ENCODE assay signal across 20 cellular contexts in genomic region chr18:27094621-27095020, GRCh38.
A peak's percentile ranks its signal among the peaks of the same experiment; 100 is the strongest.
DNase-seq lines count a peak whose midpoint lies in the region; FAIRE-seq and TF ChIP-seq lines count a peak whose summit lies in the region.
"Had no signal": no experiment of that assay in that cellular context is flagged by ENCODE, and none has a peak within 500 bp of the region (broad histone marks: within the 10 kb centered on the region; RNA-seq: fewer than 3 reads in every experiment).

No MANE protein-coding gene starts in this region.

- TF ChIP-seq CTCF in MCF 10A (IDR thresholded peaks at IDR 0.05; ENCODE audit: unreplicated experiment) (no peak), breast epithelium (IDR thresholded peaks at IDR 0.05) (no peak), hepatocyte (IDR thresholded peaks at IDR 0.05; ENCODE audit: poor library complexity) (no peak)

- H3K4me1 ChIP-seq in breast epithelium: no peaks in the 10 kb centered on the region
- peaks cover 3% of the 10 kb centered on the region for H3K4me1 ChIP-seq in hepatocyte (ENCODE audit: insufficient read depth)
- no peaks in the 10 kb centered on the region for H3K4me1 ChIP-seq in small intestine (ENCODE audit: control insufficient read depth in 2 of 2, insufficient read depth in 1 of 2, low read depth in 1 of 2, low read length in 1 of 2)
- H3K4me1 ChIP-seq: BLaER1 had no signal

- BruUV-seq in MCF 10A (replicated peaks; lab: Mats Ljungman, UMichigan): no TSS peak

- no peaks in the 10 kb centered on the region for H3K36me3 ChIP-seq in breast epithelium
- H3K36me3 ChIP-seq in hepatocyte (replicated peaks; ENCODE audit: insufficient read depth, low read depth): no peaks in the 10 kb centered on the region
- H3K36me3 ChIP-seq in small intestine (ENCODE audit: control insufficient read depth in 2 of 2, insufficient read depth in 2 of 2, low read length in 2 of 2): no peaks in the 10 kb centered on the region
- H3K36me3 ChIP-seq: BLaER1 had no signal

- FAIRE-seq in small intestine (lab: Jason Lieb, UNC): no peak
- FAIRE-seq: GM19239 had no signal

- peak overlapping the region; percentile 31 for H3K4me2 ChIP-seq in hepatocyte
- H3K4me2 ChIP-seq: BLaER1 had no signal

- H3K27me3 ChIP-seq in breast epithelium: no peaks in the 10 kb centered on the region
- no peaks in the 10 kb centered on the region for H3K27me3 ChIP-seq in hepatocyte
- no peaks in the 10 kb centered on the region for H3K27me3 ChIP-seq in small intestine (ENCODE audit: control insufficient read depth in 2 of 2, insufficient read depth in 2 of 2, low read length in 2 of 2)
- H3K27me3 ChIP-seq: BLaER1 had no signal

- H3K79me2 ChIP-seq in hepatocyte: peaks cover 14% of the 10 kb centered on the region

- H3K36me3 Mint-ChIP-seq in MCF 10A (ENCODE audit: insufficient read depth, unreplicated experiment): no peaks in the 10 kb centered on the region
- H3K36me3 Mint-ChIP-seq: IgD-negative memory B cell had no signal

- POLR2A ChIA-PET in MCF 10A (lab: Yijun Ruan, JAX): no interaction called here

- CTCF ChIA-PET in MCF 10A (lab: Yijun Ruan, JAX): no interaction called here

- no peaks in the 10 kb centered on the region for H3K9me3 Mint-ChIP-seq in MCF 10A (ENCODE audit: unreplicated experiment)

- no peaks in the 10 kb centered on the region for H3K9me3 ChIP-seq in breast epithelium
- no peaks in the 10 kb centered on the region for H3K9me3 ChIP-seq in hepatocyte (ENCODE audit: low read depth)
- no peaks in the 10 kb centered on the region for H3K9me3 ChIP-seq in small intestine (ENCODE audit: control insufficient read depth, low read depth)
- H3K9me3 ChIP-seq: Caco-2 had no signal

- H3K27ac Mint-ChIP-seq in MCF 10A (ENCODE audit: low read depth, unreplicated experiment): no peak overlapping the region
- H3K27ac Mint-ChIP-seq: CD4-positive, alpha-beta T cell; IgD-negative memory B cell had no signal

- peak; percentile 3 for DNase-seq in MCF 10A (ENCODE audit: unreplicated experiment)
- no peak for DNase-seq in breast epithelium (ENCODE audit: low spot score in 2 of 2)
- peak; percentile 61 to 82 for DNase-seq in NCI-H1930 (lab: John Stamatoyannopoulos, UW)
- no peak for DNase-seq in hepatocyte (ENCODE audit: low spot score)
- DNase-seq in renal cortical epithelial cell (ENCODE audit: low read depth): peak; percentile 38
- no peak for DNase-seq in NCI-H446 (lab: John Stamatoyannopoulos, UW)
- no peak for DNase-seq in GM19238 (ENCODE audit: insufficient read length, low spot score)
- no peak for DNase-seq in small intestine
- DNase-seq: Caco-2; CD4-positive, alpha-beta T cell; GDM1; MV-4-11; NCI-H1436; NCI-H2029 treated with DMSO at 0.1 percent for 48 hours; NCI-H2171 treated with DMSO at 0.1 percent for 48 hours; PC-3; Right ventricle myocardium superior had no signal

- no peaks in the 10 kb centered on the region for H3K27me3 Mint-ChIP-seq in MCF 10A (ENCODE audit: insufficient read depth, unreplicated experiment)
- H3K27me3 Mint-ChIP-seq: CD4-positive, alpha-beta T cell had no signal

- intact Hi-C loops in MCF 10A (cut with micrococcal nuclease) (no loop called here), breast epithelium (cut with DNase I; ENCODE audit: low total_unique reads) (no loop called here)

- H2AFZ ChIP-seq in hepatocyte: no peak overlapping the region

- H3K4me3 Mint-ChIP-seq in MCF 10A (ENCODE audit: unreplicated experiment): no peak overlapping the region
- H3K4me3 Mint-ChIP-seq: CD4-positive, alpha-beta T cell; IgD-negative memory B cell had no signal

- no peaks in the 10 kb centered on the region for H3K9me2 ChIP-seq in hepatocyte (replicated peaks; ENCODE audit: insufficient read depth)

- H3K4me3 ChIP-seq in breast epithelium (no peak overlapping the region), hepatocyte (no peak overlapping the region), small intestine (ENCODE audit: low read depth in 1 of 2, low read length in 2 of 2) (no peak overlapping the region)
- H3K4me3 ChIP-seq: BLaER1 had no signal

- WGBS in hepatocyte (ENCODE audit: low lambda C conversion rate, missing lambda C conversion rate): 55% methylated on average over 1 of the region's 1 CpG
- WGBS in small intestine, 3 donors: 33 to 69% (median 39%) methylated on average over 1 of the region's 1 CpG

- no peaks in the 10 kb centered on the region for H4K20me1 ChIP-seq in hepatocyte (ENCODE audit: insufficient read depth, poor library complexity, severe bottlenecking)
- H4K20me1 ChIP-seq: BLaER1 had no signal

- no peaks in the 10 kb centered on the region for H3K4me1 Mint-ChIP-seq in MCF 10A (ENCODE audit: insufficient read depth, unreplicated experiment)
- H3K4me1 Mint-ChIP-seq: IgD-negative memory B cell had no signal

- TF ChIP-seq POLR2A in breast epithelium (IDR thresholded peaks at IDR 0.05): no peak

- H3K27ac ChIP-seq in breast epithelium (no peak overlapping the region), hepatocyte (no peak overlapping the region), small intestine (ENCODE audit: low read depth in 1 of 2, low read length in 1 of 2) (no peak overlapping the region)
- H3K27ac ChIP-seq: BLaER1 had no signal

Comparison
In these comparisons a context has a peak if more than half of its experiments do, and no peak if none do; other contexts are left out.
1. DNase-seq: peak in MCF 10A (single experiment), NCI-H1930 (2 of 2) and renal cortical epithelial cell (single experiment); none in breast epithelium (0 of 2), hepatocyte (single experiment), NCI-H446 (0 of 2), GM19238 (single experiment) and small intestine (single experiment).